ENCODE assay signal across 8 cellular contexts in the genomic region with DNA sequence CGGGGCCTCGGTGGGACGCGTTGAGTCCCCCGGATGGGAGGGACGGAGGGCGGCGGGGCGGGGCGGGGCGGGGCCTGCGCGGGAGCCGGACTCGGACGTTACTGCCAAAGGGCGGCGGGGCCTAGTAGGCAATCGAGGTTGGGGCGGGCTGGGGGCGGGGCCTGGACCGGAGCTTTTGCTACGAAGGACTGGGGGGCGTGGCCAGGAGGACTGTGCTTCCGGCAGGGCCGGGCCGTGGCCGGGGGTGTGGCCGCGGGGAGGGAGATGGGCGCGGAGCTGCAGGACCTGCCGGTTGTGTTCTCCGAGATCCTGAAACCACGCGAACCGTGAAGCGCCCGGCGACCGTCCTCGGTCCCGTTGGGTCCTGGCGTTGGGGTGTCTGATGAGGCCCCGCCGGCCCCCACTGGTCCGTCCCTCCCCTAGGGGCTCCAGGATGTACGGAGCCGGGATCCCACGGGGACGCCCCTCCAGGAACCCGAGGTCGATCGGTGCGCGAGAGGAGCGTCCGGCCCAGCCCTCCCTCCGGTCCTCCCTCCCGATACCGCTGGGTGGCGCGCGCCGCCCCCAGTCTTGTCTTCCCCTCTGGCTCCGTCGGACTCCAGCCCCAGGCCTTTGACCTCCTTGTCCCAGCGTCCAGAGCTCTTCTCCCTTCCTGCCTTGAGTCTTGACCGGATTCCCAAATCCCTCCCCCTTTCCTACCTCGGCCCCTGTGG. TPM values are rescaled to one million over a fixed set of nuclear protein-coding genes. Genes with fewer than 3 reads are reported as not detected.
A peak's percentile ranks its signal among the peaks of the same experiment; 100 is the strongest.
DNase-seq lines count a peak whose midpoint lies in the region; ATAC-seq and TF ChIP-seq lines count a peak whose summit lies in the region.

No MANE protein-coding gene starts in this region.

- peak; percentile 60 for ATAC-seq in GM21515 (IDR thresholded peaks at IDR 0.05; ENCODE audit: unreplicated experiment)
- peak; percentile 82 for ATAC-seq in mucosa of descending colon

- TF ChIP-seq CTCF in mucosa of descending colon (IDR thresholded peaks at IDR 0.05): peak; percentile 71

- DNase-seq in DMS153 (lab: John Stamatoyannopoulos, UW) (peak; percentile 94), NT2/D1 (ENCODE audit: low read depth, low spot score) (peak; percentile 96), epithelial cell of prostate (ENCODE audit: low read depth, low spot score) (peak; percentile 79), mucosa of descending colon (peak; percentile 99 to 100 (median 100))
- peak; percentile 89 for DNase-seq in activated CD8-positive, alpha-beta memory T cell treated with anti-CD3 and anti-CD28 coated beads, Interleukin-2, amount 50 U/mL, for 24 hours (ENCODE audit: extremely low read depth)
- peak; percentile 99 for DNase-seq in stimulated activated CD8-positive, alpha-beta memory T cell treated with anti-CD3 and anti-CD28 coated beads, Interleukin-4, amount 100 ng/mL, for 48 hours

- H3K9ac ChIP-seq in HUES64 (ENCODE audit: low read depth, low read length) (peak overlapping the region; percentile 84), NT2/D1 (ENCODE audit: insufficient read length, low read depth) (peak overlapping the region; percentile 83)

- WGBS in HUES64: under 1% methylated on average over 67 of the region's 70 CpGs

- H3K9me3 ChIP-seq in HUES64 (ENCODE audit: insufficient read depth, low read depth, low read length) (no peaks in the 10 kb centered on the region), NT2/D1 (ENCODE audit: insufficient read depth, low read length) (no peaks in the 10 kb centered on the region), mucosa of descending colon (no peaks in the 10 kb centered on the region)

- intact Hi-C loops in mucosa of descending colon (cut with DNase I, micrococcal nuclease): no loop called here

- H3K27ac ChIP-seq in HUES64 (ENCODE audit: low read depth, low read length): peak overlapping the region; percentile 92
- H3K27ac ChIP-seq in epithelial cell of prostate: peak overlapping the region; percentile 77

- no peaks in the 10 kb centered on the region for H3K4me1 ChIP-seq in HUES64 (ENCODE audit: insufficient read depth, low read length)
- H3K4me1 ChIP-seq in NT2/D1 (ENCODE audit: insufficient read depth, insufficient read length): peaks cover 16% of the 10 kb centered on the region
- H3K4me1 ChIP-seq in mucosa of descending colon (ENCODE audit: low read depth): peaks cover 27% of the 10 kb centered on the region

- peaks cover 7% of the 10 kb centered on the region for H3K36me3 ChIP-seq in HUES64 (ENCODE audit: insufficient read depth, low read length)
- peaks cover 5% of the 10 kb centered on the region for H3K36me3 ChIP-seq in NT2/D1 (ENCODE audit: insufficient read depth, insufficient read length, low read length)
- no peaks in the 10 kb centered on the region for H3K36me3 ChIP-seq in mucosa of descending colon (ENCODE audit: low read depth)

- H3K27me3 ChIP-seq in HUES64 (ENCODE audit: insufficient read depth, low read length): no peaks in the 10 kb centered on the region
- H3K27me3 ChIP-seq in NT2/D1 (ENCODE audit: insufficient read depth, insufficient read length): no peaks in the 10 kb centered on the region

- H3K4me3 ChIP-seq in HUES64 (ENCODE audit: low read length): peak overlapping the region; percentile 93
- peak overlapping the region; percentile 53 for H3K4me3 ChIP-seq in NT2/D1 (ENCODE audit: insufficient read length, low read depth)
- peak overlapping the region; percentile 40 for H3K4me3 ChIP-seq in mucosa of descending colon

RNA-seq across cellular contexts. Expression of gene NUDT8, which starts 0.6 kb away (rescaled TPM):
- polyA plus RNA-seq in HUES64 (2013, experiment 1 of 2): 14.7 TPM
- polyA plus RNA-seq in HUES64 (2013, experiment 2 of 2): 11.6 TPM
- 10 to 100 TPM; 17.3 to 34.6 (median 23.1) TPM for total RNA-seq in mucosa of descending colon

RNA-seq across cellular contexts. Expression of gene TBX10, which starts 9.2 kb away (rescaled TPM):
- not detected for polyA plus RNA-seq in HUES64 (2013, experiment 1 of 2)
- polyA plus RNA-seq in HUES64 (2013, experiment 2 of 2): not detected
- 10 to 100 TPM in 1 of 3 donors, 1 to 10 TPM in 2; 3.7 to 19.1 (median 9.6) TPM for total RNA-seq in mucosa of descending colon

RNA-seq across cellular contexts. Expression of gene ACY3, which starts 20.1 kb away (rescaled TPM):
- polyA plus RNA-seq in HUES64 (2013, experiment 1 of 2): not detected
- not detected for polyA plus RNA-seq in HUES64 (2013, experiment 2 of 2)
- total RNA-seq in mucosa of descending colon: 10 to 100 TPM in 2 of 3 donors, 1 to 10 TPM in 1; 3.3 to 14.6 (median 14.1) TPM

RNA-seq across cellular contexts. Expression of gene NDUFV1, which starts 23.6 kb away (rescaled TPM):
- polyA plus RNA-seq in HUES64 (2013, experiment 1 of 2): 76.7 TPM
- 75.6 TPM for polyA plus RNA-seq in HUES64 (2013, experiment 2 of 2)
- total RNA-seq in mucosa of descending colon: 100 to 1,000 TPM; 248 to 349 (median 311) TPM

RNA-seq across cellular contexts. Expression of gene ALDH3B2, which starts 44.0 kb away (rescaled TPM):
- not detected for polyA plus RNA-seq in HUES64 (2013, experiment 1 of 2)
- polyA plus RNA-seq in HUES64 (2013, experiment 2 of 2): not detected
- total RNA-seq in mucosa of descending colon: under 1 TPM in 2 of 3 donors, not detected in 1; 0.29 to 0.48 TPM

Comparison
In these comparisons a context has a peak if more than half of its experiments do, and no peak if none do; other contexts are left out.
1. Peak in every context shown above with its lines: DNase-seq, ATAC-seq, H3K4me3 ChIP-seq and H3K27ac ChIP-seq.
2. H3K4me3 ChIP-seq: peak in every context shown above with its lines; median percentile 93 in HUES64; 53 in NT2/D1; 40 in mucosa of descending colon.